ENCODE assay signal across 29 cellular contexts in genomic region chr3:40852712-40853111, GRCh38.
"Had no signal": no experiment of that assay in that cellular context is flagged by ENCODE, and none has a peak within 500 bp of the region (broad histone marks: within the 10 kb centered on the region; RNA-seq: fewer than 3 reads in every experiment).

No MANE protein-coding gene starts in this region.

- H3K4me1 ChIP-seq: esophagus squamous epithelium, gastrocnemius medialis, left lung, lower lobe of right lung had no signal

- H3K9me3 ChIP-seq: esophagus squamous epithelium, gastrocnemius medialis, heart left ventricle, left lung, lower lobe of right lung, mucosa of descending colon had no signal

- H3K36me3 Mint-ChIP-seq: immature natural killer cell, mesothelial cell of epicardium, naive B cell had no signal

- H3K27ac Mint-ChIP-seq: effector memory CD8-positive, alpha-beta T cell; endodermal cell; immature natural killer cell; mesothelial cell of epicardium; naive B cell had no signal

- FAIRE-seq: colon, endometrium, kidney had no signal

- H3K9me3 Mint-ChIP-seq: effector memory CD8-positive, alpha-beta T cell; endodermal cell; immature natural killer cell; mesothelial cell of epicardium had no signal

- H3K27ac ChIP-seq: coronary artery, dorsolateral prefrontal cortex, epithelial cell of prostate, esophagus squamous epithelium, gastrocnemius medialis, heart left ventricle, hepatocyte, left lung, lower lobe of right lung had no signal

- H3K27me3 ChIP-seq: dorsolateral prefrontal cortex, esophagus squamous epithelium, gastrocnemius medialis, heart left ventricle, hepatocyte, left lung had no signal

- H3K4me2 ChIP-seq: hepatocyte had no signal

- H3K36me3 ChIP-seq: esophagus squamous epithelium, gastrocnemius medialis, heart left ventricle, left lung, lower lobe of right lung had no signal

- H3K4me3 Mint-ChIP-seq: effector memory CD8-positive, alpha-beta T cell; endodermal cell; immature natural killer cell; mesothelial cell of epicardium; naive B cell had no signal

- H2AFZ ChIP-seq: hepatocyte had no signal

- H3K4me3 ChIP-seq: coronary artery, dorsolateral prefrontal cortex, esophagus squamous epithelium, gastrocnemius medialis, heart left ventricle, hepatocyte, left lung, lower lobe of right lung, mucosa of descending colon had no signal

- H3K4me1 Mint-ChIP-seq: endodermal cell, immature natural killer cell, naive B cell had no signal

- H3K79me2 ChIP-seq: hepatocyte had no signal

- ATAC-seq: effector memory CD8-positive, alpha-beta T cell; esophagus mucosa; gastrocnemius medialis; heart left ventricle; left lung; left ventricle myocardium superior; lower lobe of right lung; mucosa of descending colon had no signal

- DNase-seq: dermis blood vessel endothelial cell; dorsolateral prefrontal cortex; effector CD4-positive, alpha-beta T cell; effector memory CD8-positive, alpha-beta T cell; endodermal cell; erythroblast; esophagus squamous epithelium; foreskin fibroblast; foreskin melanocyte; gastrocnemius medialis; heart left ventricle; hypothalamus; immature natural killer cell; islet precursor cell; kidney; kidney glomerular epithelial cell; left lung; left ventricle myocardium superior; lower lobe of right lung; mesenchymal stem cell; mucosa of descending colon; naive B cell had no signal
